Comparison of ENCODE assay signal across 18 cellular contexts in the genomic region with DNA sequence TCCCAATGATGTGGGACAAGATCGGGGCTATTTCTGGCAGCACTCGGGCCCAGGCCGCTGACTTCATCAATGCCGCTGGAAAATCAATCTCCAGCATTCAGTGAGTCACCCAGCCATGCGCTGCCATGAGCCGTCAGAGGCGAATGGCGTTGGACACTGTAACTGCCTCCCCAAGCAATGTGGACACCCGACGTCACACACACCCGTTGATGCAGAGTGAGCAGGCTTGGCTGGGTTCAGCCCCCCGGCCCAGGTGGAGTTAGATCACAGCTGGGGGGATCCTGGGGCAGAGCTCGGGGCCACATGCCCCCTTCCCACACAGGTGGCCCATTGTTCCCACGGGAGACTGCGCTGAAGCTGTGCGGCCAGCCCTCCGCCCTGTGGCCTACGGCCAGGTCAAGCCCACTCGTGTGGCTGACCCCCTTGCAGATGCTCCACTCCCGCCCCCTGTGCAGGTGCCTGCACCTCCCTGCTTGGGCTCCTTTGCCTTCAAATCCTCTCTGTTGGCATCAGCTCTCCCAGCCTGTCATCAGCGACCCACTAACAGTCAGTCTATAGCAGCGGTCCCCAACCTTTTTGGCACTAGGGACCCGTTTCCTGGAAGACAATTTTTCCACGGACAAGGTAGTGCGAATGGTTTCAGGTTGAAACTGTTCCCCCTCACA.
DNase-seq lines count a peak whose midpoint lies in the region; ATAC-seq, FAIRE-seq and TF ChIP-seq lines count a peak whose summit lies in the region.
"Had no signal": no experiment of that assay in that cellular context is flagged by ENCODE, and none has a peak within 500 bp of the region (broad histone marks: within the 10 kb centered on the region; RNA-seq: fewer than 3 reads in every experiment).

No MANE protein-coding gene starts in this region.

- FAIRE-seq in GM12892 (lab: Jason Lieb, UNC) = no peak
- FAIRE-seq: D721Med had no signal

- H3K27me3 ChIP-seq in BLaER1 = peaks cover 8% of the 10 kb centered on the region
- H3K27me3 ChIP-seq in dorsolateral prefrontal cortex = no peaks in the 10 kb centered on the region
- H3K27me3 ChIP-seq in neuronal stem cell (ENCODE audit: control insufficient read depth in 3 of 3, insufficient read depth in 3 of 3, low read depth in 1 of 3, low read length in 3 of 3) = no peaks in the 10 kb centered on the region
- H3K27me3 ChIP-seq: gastroesophageal sphincter, SJSA1, testis had no signal

- peak; percentile 3 for DNase-seq in GM12892 (ENCODE audit: insufficient read length)
- peak in 6 of 10 donors; percentile 2 to 39 (median 21) for DNase-seq in dorsolateral prefrontal cortex
- no peak for DNase-seq in neuronal stem cell (ENCODE audit: low spot score)
- DNase-seq in occipital lobe (lab: John Stamatoyannopoulos, UW) = no peak
- no peak for DNase-seq in HUDEP-2 (lab: John Stamatoyannopoulos, UW; ENCODE audit: unreplicated experiment in 76 of 76)
- no peak for DNase-seq in hippocampal formation (lab: John Stamatoyannopoulos, UW)
- DNase-seq: activated CD8-positive, alpha-beta memory T cell treated with anti-CD3 and anti-CD28 coated beads, Interleukin-2, amount 50 U/mL, for 48 hours; dermis blood vessel endothelial cell; HFFc6; Kasumi-1; NCI-H1105 treated with DMSO at 0.1 percent for 48 hours; NCI-H526 treated with DMSO at 0.1 percent for 48 hours; testis had no signal

- no peaks in the 10 kb centered on the region for H3K36me3 ChIP-seq in BLaER1
- peaks cover 28 to 86% of the 10 kb centered on the region in 2 donors for H3K36me3 ChIP-seq in neuronal stem cell (replicated peaks in 1 of 2; ENCODE audit: control insufficient read depth in 2 of 2, insufficient read depth in 2 of 2, low read length in 2 of 2)

- WGBS in neuronal stem cell (ENCODE audit: extremely low coverage in 2 of 2, insufficient read length in 2 of 2, insufficient replicate concordance in 1 of 2), 2 donors = no CpG with 5 or more reads among the region's 25 CpGs

- H2BK15ac ChIP-seq in neuronal stem cell (ENCODE audit: low read length) = no peak overlapping the region

- peaks cover 21% of the 10 kb centered on the region for H4K20me1 ChIP-seq in BLaER1

- no peak overlapping the region for H4K91ac ChIP-seq in neuronal stem cell (ENCODE audit: low read depth, low read length, poor library complexity)

- H2BK12ac ChIP-seq in neuronal stem cell (ENCODE audit: low read length) = no peak overlapping the region

- peak overlapping the region; percentile 64 for H3K4me2 ChIP-seq in BLaER1
- no peak overlapping the region for H3K4me2 ChIP-seq in neuronal stem cell (ENCODE audit: insufficient read depth, low read length, poor library complexity, severe bottlenecking)

- no peak for ATAC-seq in HG02678 (IDR thresholded peaks at IDR 0.05; ENCODE audit: unreplicated experiment)
- ATAC-seq: gastroesophageal sphincter had no signal

- no peak overlapping the region for H4K8ac ChIP-seq in neuronal stem cell (ENCODE audit: low read depth, low read length)

- peak overlapping the region; percentile 3 for H2BK5ac ChIP-seq in neuronal stem cell (ENCODE audit: low read length)

- H3K18ac ChIP-seq in neuronal stem cell (ENCODE audit: low read length) = peak overlapping the region; percentile 56

- TF ChIP-seq POLR2A in GM12892 (IDR thresholded peaks at IDR 0.05; ENCODE audit: low read depth, low read length) = no peak

- H3K4ac ChIP-seq in neuronal stem cell (ENCODE audit: low read length) = no peak overlapping the region

- H3K9me3 ChIP-seq in BLaER1 (no peaks in the 10 kb centered on the region), neuronal stem cell (replicated peaks in 1 of 2; ENCODE audit: control insufficient read depth in 2 of 2, insufficient read depth in 1 of 2, low read depth in 1 of 2, low read length in 2 of 2) (no peaks in the 10 kb centered on the region)
- H3K9me3 ChIP-seq: gastroesophageal sphincter, SJSA1, testis had no signal

- no peak overlapping the region for H3K4me3 ChIP-seq in BLaER1
- H3K4me3 ChIP-seq in dorsolateral prefrontal cortex = no peak overlapping the region
- H3K4me3 ChIP-seq in neuronal stem cell (ENCODE audit: low read length in 2 of 2) = no peak overlapping the region
- H3K4me3 ChIP-seq: gastroesophageal sphincter, SJSA1, testis had no signal

- intact Hi-C loops in dorsolateral prefrontal cortex (cut with DNase I) = no loop called here

- no peak overlapping the region for H3K27ac ChIP-seq in BLaER1
- no peak overlapping the region for H3K27ac ChIP-seq in dorsolateral prefrontal cortex
- H3K27ac ChIP-seq in neuronal stem cell (replicated peaks; ENCODE audit: low read length) = no peak overlapping the region
- H3K27ac ChIP-seq: gastroesophageal sphincter, SJSA1, testis had no signal

- no peak for TF ChIP-seq CTCF in dorsolateral prefrontal cortex (IDR thresholded peaks at IDR 0.05 in 54 of 56, conservative IDR thresholded peaks at IDR 0.05 in 2 of 56; ENCODE audit: low read depth in 1 of 56, partially characterized antibody in 56 of 56)

- peak overlapping the region; percentile 31 for H3K14ac ChIP-seq in neuronal stem cell (ENCODE audit: low read length)

- H2BK120ac ChIP-seq in neuronal stem cell (ENCODE audit: low read depth, low read length) = no peak overlapping the region

- H3K9ac ChIP-seq in BLaER1 = no peak overlapping the region
- peak overlapping the region; percentile 32 for H3K9ac ChIP-seq in neuronal stem cell (ENCODE audit: low read depth, low read length, poor library complexity)

- no peak overlapping the region for H2AFZ ChIP-seq in neuronal stem cell (ENCODE audit: low read length)

- no peak overlapping the region for H3K23ac ChIP-seq in neuronal stem cell (ENCODE audit: low read depth, low read length, poor library complexity)

- no peak overlapping the region for H2AK5ac ChIP-seq in neuronal stem cell (ENCODE audit: low read depth, low read length)

- H3K4me1 ChIP-seq in BLaER1 (peaks cover 91% of the 10 kb centered on the region), neuronal stem cell (ENCODE audit: control insufficient read depth in 2 of 2, insufficient read depth in 1 of 2, low read depth in 1 of 2, low read length in 2 of 2) (peaks cover 17 to 32% of the 10 kb centered on the region in 2 donors)

- peaks cover 4% of the 10 kb centered on the region for H3K79me1 ChIP-seq in neuronal stem cell (ENCODE audit: low read depth, low read length)

Comparison
In these comparisons a context has a peak if more than half of its experiments do, and no peak if none do; other contexts are left out.
1. DNase-seq: peak in GM12892 (single experiment) and dorsolateral prefrontal cortex (6 of 10); none in neuronal stem cell (single experiment), occipital lobe (single experiment), HUDEP-2 (0 of 76) and hippocampal formation (0 of 2).